8 cellular contexts compared by ENCODE assay signal in the genomic region with DNA sequence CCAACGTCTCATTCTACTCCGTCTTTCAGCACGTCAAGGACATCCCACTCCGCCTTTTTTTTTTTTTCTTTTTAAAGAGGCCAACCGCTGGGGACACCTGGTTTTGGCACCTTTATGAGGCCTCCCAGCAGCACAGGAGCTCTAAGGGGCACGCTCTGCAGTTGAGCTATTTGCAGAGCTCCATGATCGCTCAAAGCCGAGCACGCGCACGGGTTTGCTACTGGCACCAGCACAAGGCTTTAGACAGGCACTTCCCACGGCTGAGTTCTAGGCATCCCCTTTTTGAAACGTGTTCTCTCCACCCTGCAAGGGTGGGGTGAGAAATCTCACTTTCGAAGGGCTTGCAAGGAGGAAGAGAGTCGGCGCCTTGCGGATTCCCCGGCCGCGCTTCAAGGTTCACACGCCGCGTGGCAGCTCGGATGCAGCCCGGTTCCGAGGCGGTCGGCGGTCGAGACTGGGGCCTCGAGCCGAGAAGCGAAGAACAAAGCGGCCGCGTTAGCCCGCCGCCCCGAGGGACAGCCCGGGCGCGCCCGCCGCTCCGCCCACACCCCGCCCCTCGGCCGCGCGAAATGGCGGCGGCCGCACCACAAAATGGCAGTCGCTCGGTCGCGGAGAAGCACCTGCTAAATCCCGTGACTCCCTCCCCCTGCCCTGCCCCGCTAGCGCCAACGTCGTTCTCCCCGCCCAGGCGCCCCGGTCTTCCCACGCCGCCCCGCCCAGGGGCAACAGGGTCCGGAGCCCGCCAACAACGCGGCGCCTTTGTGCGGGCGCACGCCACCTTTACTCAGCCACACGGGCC. TPM values are rescaled to one million over a fixed set of nuclear protein-coding genes. Genes with fewer than 3 reads are reported as not detected.
DNase-seq lines count a peak whose midpoint lies in the region; ATAC-seq and TF ChIP-seq lines count a peak whose summit lies in the region.

No MANE protein-coding gene starts in this region.

- TF ChIP-seq RAD21 in liver (IDR thresholded peaks at IDR 0.05) = peak in 1 of 2 donors; percentile 13

- under 1% methylated on average over 77 of the region's 77 CpGs for WGBS in liver

- DNase-seq in BJ (ENCODE audit: low read depth) (no peak), NCI-H69 (lab: John Stamatoyannopoulos, UW) (peak; percentile 93), dedifferentiated amniotic fluid mesenchymal stem cell (ENCODE audit: extremely low spot score) (peak; percentile 55)
- peak; percentile 85 for DNase-seq in activated CD4-positive, alpha-beta T cell treated with anti-CD3 and anti-CD28 coated beads, Interleukin-2, amount 50 U/mL, for 1 hour
- peak; percentile 90 for DNase-seq in stimulated activated CD4-positive, alpha-beta T cell treated with anti-CD3 and anti-CD28 coated beads, Interleukin-4, amount 100 ng/mL, for 1 hour

- H3K27ac ChIP-seq in liver (ENCODE audit: low read depth in 1 of 2, low read length in 2 of 2) = peak overlapping the region; percentile 99 to 100

- H3K27me3 ChIP-seq in BJ (ENCODE audit: control insufficient read depth, insufficient read depth, low read length) (no peaks in the 10 kb centered on the region), liver (ENCODE audit: control insufficient read depth in 4 of 4, insufficient read depth in 4 of 4, low read length in 3 of 4) (no peaks in the 10 kb centered on the region)

- peak overlapping the region; percentile 96 to 99 for H3K9ac ChIP-seq in liver (ENCODE audit: low read depth in 1 of 2, low read length in 2 of 2)

- H3K4me1 ChIP-seq in liver (ENCODE audit: control insufficient read depth in 4 of 4, insufficient read depth in 4 of 4, low read length in 3 of 4) = peaks cover 1 to 15% (median 7%) of the 10 kb centered on the region in 4 donors

- no peaks in the 10 kb centered on the region for H3K9me3 ChIP-seq in liver (ENCODE audit: control insufficient read depth in 4 of 4, low read length in 3 of 4)

- POLR2A ChIA-PET in BJ (lab: Charles Lee) = interaction anchor here (0.7 to 1.2 kb wide), 3 partner anchors 18 to 38 kb away, joined by 3 to 25 read pairs (median 13); no protein-coding TSS in a partner anchor

- no peaks in the 10 kb centered on the region for H3K36me3 ChIP-seq in BJ (ENCODE audit: control insufficient read depth, insufficient read depth, low read length)
- H3K36me3 ChIP-seq in liver (ENCODE audit: control insufficient read depth in 4 of 4, insufficient read depth in 3 of 4, low read depth in 1 of 4, low read length in 3 of 4) = no peaks in the 10 kb centered on the region

- peak; percentile 45 for ATAC-seq in GM19351 (IDR thresholded peaks at IDR 0.05; ENCODE audit: unreplicated experiment)
- peak; percentile 25 for ATAC-seq in HG03469 (IDR thresholded peaks at IDR 0.05; ENCODE audit: unreplicated experiment)

- TF ChIP-seq CTCF in BJ (IDR thresholded peaks at IDR 0.05; ENCODE audit: insufficient read depth, low read depth, low read length) (no peak), liver (IDR thresholded peaks at IDR 0.05; ENCODE audit: low read depth, low read length, missing input control) (no peak)

- CTCF ChIA-PET in BJ (lab: Yijun Ruan, JAX) = interaction anchor here (1.1 to 1.3 kb wide), 2 partner anchors 19 to 160 kb away, joined by 3 to 4 read pairs; no protein-coding TSS in a partner anchor

- H3K4me3 ChIP-seq in BJ (ENCODE audit: low read depth, low read length) = peak overlapping the region; percentile 88
- peak overlapping the region; percentile 76 to 79 (median 77) for H3K4me3 ChIP-seq in liver (ENCODE audit: low read depth in 1 of 3, low read length in 3 of 3)

TF ChIP-seq in liver, 16 proteins besides CTCF, POLR2A, EP300 and RAD21:
- TF ChIP-seq, protein P1, sequence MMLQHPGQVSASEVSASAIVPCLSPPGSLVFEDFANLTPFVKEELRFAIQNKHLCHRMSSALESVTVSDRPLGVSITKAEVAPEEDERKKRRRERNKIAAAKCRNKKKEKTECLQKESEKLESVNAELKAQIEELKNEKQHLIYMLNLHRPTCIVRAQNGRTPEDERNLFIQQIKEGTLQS (IDR thresholded peaks at IDR 0.05) = peak; percentile 19
- TF ChIP-seq TAF1 (conservative IDR thresholded peaks at IDR 0.05) = peak; percentile 74
- TF ChIP-seq FOXA1 (IDR thresholded peaks at IDR 0.05) = peak; percentile 45
- TF ChIP-seq HNF4A (conservative IDR thresholded peaks at IDR 0.05) = peak; percentile 19 to 60
- peak in 1 of 2 donors; percentile 50 for TF ChIP-seq EGR1 (IDR thresholded peaks at IDR 0.05; ENCODE audit: low read depth in 2 of 2)
- no peak for TF ChIP-seq HNF4G (IDR thresholded peaks at IDR 0.05)
- TF ChIP-seq, protein P2, sequence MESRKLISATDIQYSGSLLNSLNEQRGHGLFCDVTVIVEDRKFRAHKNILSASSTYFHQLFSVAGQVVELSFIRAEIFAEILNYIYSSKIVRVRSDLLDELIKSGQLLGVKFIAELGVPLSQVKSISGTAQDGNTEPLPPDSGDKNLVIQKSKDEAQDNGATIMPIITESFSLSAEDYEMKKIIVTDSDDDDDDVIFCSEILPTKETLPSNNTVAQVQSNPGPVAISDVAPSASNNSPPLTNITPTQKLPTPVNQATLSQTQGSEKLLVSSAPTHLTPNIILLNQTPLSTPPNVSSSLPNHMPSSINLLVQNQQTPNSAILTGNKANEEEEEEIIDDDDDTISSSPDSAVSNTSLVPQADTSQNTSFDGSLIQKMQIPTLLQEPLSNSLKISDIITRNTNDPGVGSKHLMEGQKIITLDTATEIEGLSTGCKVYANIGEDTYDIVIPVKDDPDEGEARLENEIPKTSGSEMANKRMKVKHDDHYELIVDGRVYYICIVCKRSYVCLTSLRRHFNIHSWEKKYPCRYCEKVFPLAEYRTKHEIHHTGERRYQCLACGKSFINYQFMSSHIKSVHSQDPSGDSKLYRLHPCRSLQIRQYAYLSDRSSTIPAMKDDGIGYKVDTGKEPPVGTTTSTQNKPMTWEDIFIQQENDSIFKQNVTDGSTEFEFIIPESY (IDR thresholded peaks at IDR 0.05) = peak; percentile 20
- TF ChIP-seq JUND (IDR thresholded peaks at IDR 0.05) = no peak
- no peak for TF ChIP-seq FOXA2 (IDR thresholded peaks at IDR 0.05)
- peak; percentile 47 to 57 for TF ChIP-seq RXRA (IDR thresholded peaks at IDR 0.05)
- TF ChIP-seq NR2F2 (IDR thresholded peaks at IDR 0.05) = peak; percentile 32
- TF ChIP-seq, protein P3, sequence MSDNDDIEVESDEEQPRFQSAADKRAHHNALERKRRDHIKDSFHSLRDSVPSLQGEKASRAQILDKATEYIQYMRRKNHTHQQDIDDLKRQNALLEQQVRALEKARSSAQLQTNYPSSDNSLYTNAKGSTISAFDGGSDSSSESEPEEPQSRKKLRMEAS (IDR thresholded peaks at IDR 0.05) = peak; percentile 56
- peak; percentile 83 for TF ChIP-seq SP1 (IDR thresholded peaks at IDR 0.05)
- peak; percentile 97 for TF ChIP-seq YY1 (IDR thresholded peaks at IDR 0.05)
- TF ChIP-seq, protein P4, sequence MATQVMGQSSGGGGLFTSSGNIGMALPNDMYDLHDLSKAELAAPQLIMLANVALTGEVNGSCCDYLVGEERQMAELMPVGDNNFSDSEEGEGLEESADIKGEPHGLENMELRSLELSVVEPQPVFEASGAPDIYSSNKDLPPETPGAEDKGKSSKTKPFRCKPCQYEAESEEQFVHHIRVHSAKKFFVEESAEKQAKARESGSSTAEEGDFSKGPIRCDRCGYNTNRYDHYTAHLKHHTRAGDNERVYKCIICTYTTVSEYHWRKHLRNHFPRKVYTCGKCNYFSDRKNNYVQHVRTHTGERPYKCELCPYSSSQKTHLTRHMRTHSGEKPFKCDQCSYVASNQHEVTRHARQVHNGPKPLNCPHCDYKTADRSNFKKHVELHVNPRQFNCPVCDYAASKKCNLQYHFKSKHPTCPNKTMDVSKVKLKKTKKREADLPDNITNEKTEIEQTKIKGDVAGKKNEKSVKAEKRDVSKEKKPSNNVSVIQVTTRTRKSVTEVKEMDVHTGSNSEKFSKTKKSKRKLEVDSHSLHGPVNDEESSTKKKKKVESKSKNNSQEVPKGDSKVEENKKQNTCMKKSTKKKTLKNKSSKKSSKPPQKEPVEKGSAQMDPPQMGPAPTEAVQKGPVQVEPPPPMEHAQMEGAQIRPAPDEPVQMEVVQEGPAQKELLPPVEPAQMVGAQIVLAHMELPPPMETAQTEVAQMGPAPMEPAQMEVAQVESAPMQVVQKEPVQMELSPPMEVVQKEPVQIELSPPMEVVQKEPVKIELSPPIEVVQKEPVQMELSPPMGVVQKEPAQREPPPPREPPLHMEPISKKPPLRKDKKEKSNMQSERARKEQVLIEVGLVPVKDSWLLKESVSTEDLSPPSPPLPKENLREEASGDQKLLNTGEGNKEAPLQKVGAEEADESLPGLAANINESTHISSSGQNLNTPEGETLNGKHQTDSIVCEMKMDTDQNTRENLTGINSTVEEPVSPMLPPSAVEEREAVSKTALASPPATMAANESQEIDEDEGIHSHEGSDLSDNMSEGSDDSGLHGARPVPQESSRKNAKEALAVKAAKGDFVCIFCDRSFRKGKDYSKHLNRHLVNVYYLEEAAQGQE (IDR thresholded peaks at IDR 0.05) = peak; percentile 68
- TF ChIP-seq GABPA (IDR thresholded peaks at IDR 0.05 in 1 of 2, conservative IDR thresholded peaks at IDR 0.05 in 1 of 2) = no peak

RNA-seq across cellular contexts. Expression of a gene that starts 12.9 kb away (rescaled TPM):
- polyA plus RNA-seq in BJ (2011; rRNA removed) = 3.1 and 4.6 TPM in 2 replicates
- 13.6 and 25.0 TPM in 2 replicates for polyA minus RNA-seq in BJ (2011; rRNA and poly(A)+ RNA removed)
- 10 to 100 TPM; 17.9 to 29.4 TPM for total RNA-seq in liver
- 10 to 100 TPM in 1 of 2 donors, 1 to 10 TPM in 1; 7.4 to 12.4 TPM for polyA plus RNA-seq in liver

RNA-seq across cellular contexts. Expression of a gene that starts 27.2 kb away (rescaled TPM):
- polyA plus RNA-seq in BJ (2011; rRNA removed) = 0.56 and 1.3 TPM in 2 replicates
- 0.28 and 0.87 TPM in 2 replicates for polyA minus RNA-seq in BJ (2011; rRNA and poly(A)+ RNA removed)
- 1 to 10 TPM in 1 of 2 donors, under 1 TPM in 1; 0.84 to 2.9 TPM for total RNA-seq in liver
- 1 to 10 TPM in 1 of 2 donors, under 1 TPM in 1; 0.50 to 1.9 TPM for polyA plus RNA-seq in liver
